18 cellular contexts compared by ENCODE assay signal in the genomic region with DNA sequence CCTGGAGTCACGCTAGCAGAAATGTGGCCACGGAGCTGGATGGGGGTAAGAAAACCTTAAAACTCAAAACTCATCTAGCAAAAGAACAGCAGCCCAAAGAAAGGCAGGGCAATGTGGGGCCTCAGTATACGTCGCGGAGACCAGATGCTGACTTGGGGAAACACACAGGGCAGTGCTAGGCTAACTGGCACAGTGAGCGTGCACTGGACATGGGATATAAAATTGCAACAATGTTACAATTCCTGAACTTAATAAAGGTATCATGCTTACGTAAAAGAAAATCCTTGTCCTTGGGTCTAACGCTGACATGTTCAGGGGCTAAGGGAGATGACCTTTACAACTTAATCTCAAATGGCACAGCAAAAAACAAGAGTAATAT. TPM values are rescaled to one million over a fixed set of nuclear protein-coding genes. Genes with fewer than 3 reads are reported as not detected.
DNase-seq lines count a peak whose midpoint lies in the region; ATAC-seq, FAIRE-seq and TF ChIP-seq lines count a peak whose summit lies in the region.
"Had no signal": no experiment of that assay in that cellular context is flagged by ENCODE, and none has a peak within 500 bp of the region (broad histone marks: within the 10 kb centered on the region; RNA-seq: fewer than 3 reads in every experiment).

No MANE protein-coding gene starts in this region.

- H3K14ac ChIP-seq in H1 (ENCODE audit: insufficient read length): no peak overlapping the region

- POLR2A ChIA-PET in H1 (lab: Charles Lee; ENCODE audit: partially characterized antibody): interaction anchor here (1.3 kb wide), 1 partner anchor 89 kb away, joined by 4 read pairs; no protein-coding TSS in a partner anchor
- POLR2A ChIA-PET in A673 (lab: Charles Lee; ENCODE audit: low non-redundant PET): no interaction called here

- peak overlapping the region; percentile 68 for H3K4me3 Mint-ChIP-seq in neural progenitor cell
- H3K4me3 Mint-ChIP-seq: activated naive CD8-positive, alpha-beta T cell; activated T-cell treated with anti-CD3 and anti-CD28 coated beads, Interleukin-2, amount 50 U/mL, for 4 hours; natural killer cell treated with Interleukin-12 subunit alpha and Interleukin-12 subunit beta and Interleukin-15 and Interleukin-18, amount 100 ng/mL, for 72 hours had no signal

- no peak overlapping the region for H2AFZ ChIP-seq in H1 (ENCODE audit: low read length)
- H2AFZ ChIP-seq in neural progenitor cell (replicated peaks): no peak overlapping the region

- peaks cover 45% of the 10 kb centered on the region for H3F3A ChIP-seq in neural progenitor cell (ENCODE audit: low read depth)

- no peaks in the 10 kb centered on the region for H3K36me3 ChIP-seq in H1 (ENCODE audit: control insufficient read depth in 2 of 4, insufficient read depth in 4 of 4, low read length in 3 of 4)
- no peaks in the 10 kb centered on the region for H3K36me3 ChIP-seq in neural progenitor cell
- no peaks in the 10 kb centered on the region for H3K36me3 ChIP-seq in thoracic aorta
- H3K36me3 ChIP-seq in A673 (ENCODE audit: insufficient read depth, low read length, poor library complexity, severe bottlenecking): no peaks in the 10 kb centered on the region
- H3K36me3 ChIP-seq: BLaER1 treated with 17β-estradiol and CSF1 and Interleukin-3, amounts not matched to agents 10 nM and 100 nM had no signal

- CTCF ChIA-PET in H1 (lab: Charles Lee; ENCODE audit: partially characterized antibody) (interaction anchor here (1.1 to 6.9 kb wide), 6 partner anchors 9 to 88 kb away, joined by 3 to 28 read pairs (median 4); a partner anchor contains a TSS), A673 (lab: Charles Lee) (no interaction called here)

- H3K4ac ChIP-seq in H1 (replicated peaks; ENCODE audit: insufficient read length, low read depth, low read length): no peak overlapping the region

- peak overlapping the region; percentile 45; the same call in 1 of the 2 replicates for H4K8ac ChIP-seq in H1 (ENCODE audit: extremely low read depth, insufficient read depth, low read length)

- H3K9me3 ChIP-seq in H1 (ENCODE audit: insufficient read depth in 2 of 2, low read depth in 1 of 2, low read length in 1 of 2) (no peaks in the 10 kb centered on the region), neural progenitor cell (ENCODE audit: low read depth) (no peaks in the 10 kb centered on the region), thoracic aorta (no peaks in the 10 kb centered on the region), A673 (ENCODE audit: low read depth, low read length, poor library complexity, severe bottlenecking) (no peaks in the 10 kb centered on the region)
- H3K9me3 ChIP-seq: BLaER1 treated with 17β-estradiol and CSF1 and Interleukin-3, amounts not matched to agents 10 nM and 100 nM had no signal

- H3K4me1 ChIP-seq in H1 (replicated peaks in 1 of 4; ENCODE audit: control insufficient read depth in 3 of 4, insufficient read depth in 4 of 4, low read length in 3 of 4) (peaks cover 11 to 37% (median 19%) of the 10 kb centered on the region in 4 experiments), neural progenitor cell (peaks cover 74% of the 10 kb centered on the region), thoracic aorta (ENCODE audit: control insufficient read depth in 1 of 2, low read depth in 2 of 2) (peaks cover 64 to 97% of the 10 kb centered on the region in 2 donors), A673 (ENCODE audit: insufficient read depth, low read length, poor library complexity, severe bottlenecking) (no peaks in the 10 kb centered on the region)

- H3K27me3 ChIP-seq in H1 (replicated peaks in 1 of 4; ENCODE audit: control insufficient read depth in 3 of 4, extremely low read depth in 1 of 4, insufficient read depth in 3 of 4, low read length in 3 of 4): no peaks in the 10 kb centered on the region; a peak in 1 of 7 replicates
- peaks cover 9% of the 10 kb centered on the region for H3K27me3 ChIP-seq in neural progenitor cell
- no peaks in the 10 kb centered on the region for H3K27me3 ChIP-seq in thoracic aorta (replicated peaks; ENCODE audit: insufficient read depth)
- H3K27me3 ChIP-seq in A673 (replicated peaks; ENCODE audit: insufficient read depth, low read depth, low read length, poor library complexity): no peaks in the 10 kb centered on the region
- H3K27me3 ChIP-seq: BLaER1 treated with 17β-estradiol and CSF1 and Interleukin-3, amounts not matched to agents 10 nM and 100 nM had no signal

- no peak for FAIRE-seq in H1 (lab: Jason Lieb, UNC)
- FAIRE-seq: G401.6 had no signal

- H3K4me3 ChIP-seq in H1 (ENCODE audit: extremely low read depth in 1 of 4, insufficient read depth in 2 of 4, low read depth in 3 of 4, low read length in 4 of 4) (no peak overlapping the region), neural progenitor cell (no peak overlapping the region), thoracic aorta (peak overlapping the region; percentile 53), A673 (ENCODE audit: low read depth, low read length, poor library complexity, severe bottlenecking) (no peak overlapping the region)
- H3K4me3 ChIP-seq: BLaER1 treated with 17β-estradiol and CSF1 and Interleukin-3, amounts not matched to agents 10 nM and 100 nM had no signal

- no peaks in the 10 kb centered on the region for H3K9me3 Mint-ChIP-seq in neural progenitor cell
- H3K9me3 Mint-ChIP-seq: activated T-cell treated with anti-CD3 and anti-CD28 coated beads, Interleukin-2, amount 50 U/mL, for 4 hours; natural killer cell treated with Interleukin-12 subunit alpha and Interleukin-12 subunit beta and Interleukin-15 and Interleukin-18, amount 100 ng/mL, for 72 hours had no signal

- peaks cover 4% of the 10 kb centered on the region for H3K36me3 Mint-ChIP-seq in neural progenitor cell
- H3K36me3 Mint-ChIP-seq: activated naive CD8-positive, alpha-beta T cell; natural killer cell treated with Interleukin-12 subunit alpha and Interleukin-12 subunit beta and Interleukin-15 and Interleukin-18, amount 100 ng/mL, for 72 hours had no signal

- H2BK5ac ChIP-seq in H1 (ENCODE audit: low read depth, low read length): peak overlapping the region; percentile 8; the same call in 1 of the 2 replicates

- DNase-seq in NCI-H1105 treated with DMSO at 0.1 percent for 48 hours (lab: John Stamatoyannopoulos, UW) (peak; percentile 25), NCI-H1105 (lab: John Stamatoyannopoulos, UW) (no peak), H1 (ENCODE audit: low read depth in 1 of 2, low spot score in 2 of 2) (no peak), neural progenitor cell (ENCODE audit: low spot score) (no peak), thoracic aorta (ENCODE audit: low spot score) (no peak), cerebellar cortex (ENCODE audit: low spot score) (no peak), A673 (ENCODE audit: low spot score) (no peak)
- no peak for DNase-seq in stimulated activated naive CD4-positive, alpha-beta T cell (lab: John Stamatoyannopoulos, UW)
- DNase-seq: activated CD4-positive, alpha-beta T cell treated with anti-CD3 and anti-CD28 coated beads, Interleukin-2, amount 50 U/mL, for 48 hours; activated T-cell treated with anti-CD3 and anti-CD28 coated beads, Interleukin-2, amount 50 U/mL, for 4 hours; NCI-H1694 treated with DMSO at 0.1 percent for 48 hours; NCI-H446 had no signal

- H3K56ac ChIP-seq in H1 (replicated peaks; ENCODE audit: insufficient read length, low read depth, low read length): no peak overlapping the region

- no TSS peak for BruUV-seq in A673 (replicated peaks; lab: Mats Ljungman, UMichigan)

- H4K5ac ChIP-seq in H1 (ENCODE audit: insufficient read length, low read depth, low read length): no peak overlapping the region

- H3K18ac ChIP-seq in H1 (ENCODE audit: extremely low read depth, low read length): peak overlapping the region; percentile 9; the same call in 1 of the 2 replicates

- H3K27me3 Mint-ChIP-seq in neural progenitor cell (ENCODE audit: insufficient read depth, low read depth): peaks cover 14% of the 10 kb centered on the region

- WGBS in H1 (ENCODE audit: extremely low coverage in 1 of 2, insufficient coverage in 1 of 2, insufficient read length in 1 of 2, insufficient replicate concordance in 2 of 2, low coverage in 1 of 2, low lambda C conversion rate in 2 of 2, missing lambda C conversion rate in 1 of 2), 2 experiments: 80% methylated on average over 8 of the region's 8 CpGs; no CpG with 5 or more reads in 1 of the 2 experiments

- TF ChIP-seq CTCF in H1 (IDR thresholded peaks at IDR 0.05; ENCODE audit: control extremely low read depth in 1 of 3, insufficient read depth in 1 of 3, low read depth in 1 of 3, low read length in 3 of 3) (no peak), neural progenitor cell (IDR thresholded peaks at IDR 0.05) (no peak), thoracic aorta (IDR thresholded peaks at IDR 0.05) (no peak), A673 (conservative IDR thresholded peaks at IDR 0.05; ENCODE audit: low read depth, low read length) (no peak)

- peaks cover 61% of the 10 kb centered on the region for H3K4me1 Mint-ChIP-seq in neural progenitor cell

- no peak overlapping the region for H3K27ac ChIP-seq in H1 (ENCODE audit: low read depth, low read length)
- peak overlapping the region; percentile 31 for H3K27ac ChIP-seq in neural progenitor cell
- H3K27ac ChIP-seq in thoracic aorta: peak overlapping the region; percentile 75 to 80
- no peak overlapping the region for H3K27ac ChIP-seq in A673 (ENCODE audit: low read depth, low read length, poor library complexity, severe bottlenecking)
- H3K27ac ChIP-seq: 22Rv1; BLaER1 treated with 17β-estradiol and CSF1 and Interleukin-3, amounts not matched to agents 10 nM and 100 nM; VCaP had no signal

- H4K91ac ChIP-seq in H1 (replicated peaks; ENCODE audit: insufficient read length, low read length): peak overlapping the region; percentile 67

- H3K27ac Mint-ChIP-seq in neural progenitor cell: no peak overlapping the region
- H3K27ac Mint-ChIP-seq: activated naive CD8-positive, alpha-beta T cell; natural killer cell treated with Interleukin-12 subunit alpha and Interleukin-12 subunit beta and Interleukin-15 and Interleukin-18, amount 100 ng/mL, for 72 hours had no signal

- no peaks in the 10 kb centered on the region for H3K23me2 ChIP-seq in H1 (ENCODE audit: low read depth, low read length)

- H2BK15ac ChIP-seq in H1 (ENCODE audit: low read length): no peak overlapping the region

- peak overlapping the region in 1 of 2 experiments; percentile 3; a peak in 1 of 4 replicates for H3K4me2 ChIP-seq in H1 (ENCODE audit: insufficient read depth in 1 of 2, low read depth in 2 of 2, low read length in 2 of 2)
- H3K4me2 ChIP-seq in neural progenitor cell: peak overlapping the region; percentile 77
- H3K4me2 ChIP-seq: BLaER1 treated with 17β-estradiol and CSF1 and Interleukin-3, amounts not matched to agents 10 nM and 100 nM had no signal

- H3K9ac ChIP-seq in H1 (replicated peaks in 1 of 4; ENCODE audit: extremely low read depth in 1 of 4, low read depth in 3 of 4, low read length in 3 of 4) (no peak overlapping the region), neural progenitor cell (no peak overlapping the region)
- H3K9ac ChIP-seq: BLaER1 treated with 17β-estradiol and CSF1 and Interleukin-3, amounts not matched to agents 10 nM and 100 nM had no signal

- no peak overlapping the region for H3K23ac ChIP-seq in H1 (ENCODE audit: insufficient read length)

- H2BK12ac ChIP-seq in H1 (ENCODE audit: low read depth, low read length): no peak overlapping the region

- TF ChIP-seq EP300 in H1 (IDR thresholded peaks at IDR 0.05; ENCODE audit: borderline replicate concordance in 1 of 2, low read depth in 2 of 2, low read length in 2 of 2): no peak

- no peak for TF ChIP-seq POLR2A in H1 (IDR thresholded peaks at IDR 0.05; ENCODE audit: control extremely low read depth in 1 of 2, low read depth in 2 of 2, low read length in 2 of 2)

- H2BK20ac ChIP-seq in H1 (ENCODE audit: low read length): peak overlapping the region; percentile 84; the same call in 1 of the 2 replicates

- intact Hi-C loops in A673 (cut with micrococcal nuclease; ENCODE audit: unreplicated experiment): no loop called here

- H2BK120ac ChIP-seq in H1 (replicated peaks; ENCODE audit: low read depth, low read length): peak overlapping the region; percentile 69

- H3K79me2 ChIP-seq in H1 (ENCODE audit: control insufficient read depth in 1 of 2, insufficient read depth in 2 of 2, low read length in 2 of 2) (peaks cover 0 to 10% of the 10 kb centered on the region in 2 experiments; a peak in 2 of 4 replicates), neural progenitor cell (ENCODE audit: low read depth) (peaks cover 18% of the 10 kb centered on the region)

- peaks cover 10% of the 10 kb centered on the region for H3K79me1 ChIP-seq in H1 (ENCODE audit: low read depth, low read length)

- peak; percentile 3 for ATAC-seq in thoracic aorta (ENCODE audit: insufficient number of reproducible peaks, low FRiP score, low read depth)
- ATAC-seq: activated T-cell treated with anti-CD3 and anti-CD28 coated beads, Interleukin-2, amount 50 U/mL, for 4 hours; natural killer cell treated with Interleukin-12 subunit alpha and Interleukin-12 subunit beta and Interleukin-15 and Interleukin-18, amount 100 ng/mL, for 72 hours had no signal

- TF ChIP-seq RAD21 in H1 (IDR thresholded peaks at IDR 0.05 in 1 of 2, conservative IDR thresholded peaks at IDR 0.05 in 1 of 2; ENCODE audit: low read depth in 2 of 2, low read length in 2 of 2): no peak

- no peaks in the 10 kb centered on the region for H4K20me1 ChIP-seq in H1 (replicated peaks in 1 of 2; ENCODE audit: control insufficient read depth in 1 of 2, insufficient read depth in 2 of 2, low read length in 2 of 2)
- H4K20me1 ChIP-seq in neural progenitor cell (ENCODE audit: low read depth): peaks cover 88% of the 10 kb centered on the region
- H4K20me1 ChIP-seq: BLaER1 treated with 17β-estradiol and CSF1 and Interleukin-3, amounts not matched to agents 10 nM and 100 nM had no signal

- H2AK5ac ChIP-seq in H1 (ENCODE audit: low read depth, low read length): no peak overlapping the region

RNA-seq across cellular contexts. Expression of a gene that starts 40.5 kb away (rescaled TPM):
- total RNA-seq in H1 (2021; fragmentation: NEBNext Ultra II Directional; extraction: Animal tissue kit (Norgen Biotek cat#: 25700)): 82.0 and 91.0 TPM in 2 replicates
- polyA plus RNA-seq in H1 (2011; rRNA removed): 30.7 and 31.7 TPM in 2 replicates
- 31.3 TPM for polyA plus RNA-seq in H1 (2011; cell fraction: cytosol; rRNA removed)
- 69.4 TPM for polyA plus RNA-seq in H1 (2011; cell fraction: nucleus; rRNA removed)
- polyA plus RNA-seq in H1 (2012, experiment 1 of 2): 39.8 to 46.7 TPM (median 43.8 TPM) in 4 replicates
- polyA plus RNA-seq in H1 (2012, experiment 2 of 2): 17.1 TPM
- 88.0 TPM for polyA plus RNA-seq in H1 (2013, experiment 1 of 2)
- polyA plus RNA-seq in H1 (2013, experiment 2 of 2): 83.1 TPM
- polyA minus RNA-seq in H1 (2011; rRNA and poly(A)+ RNA removed): 46.9 and 65.9 TPM in 2 replicates
- polyA minus RNA-seq in H1 (2011; cell fraction: cytosol; rRNA and poly(A)+ RNA removed): 44.9 TPM
- polyA minus RNA-seq in H1 (2011; cell fraction: nucleus; rRNA and poly(A)+ RNA removed): 51.4 TPM
- total RNA-seq in neural progenitor cell (ENCODE audit: low replicate concordance) (105 and 120 TPM in 2 replicates), thoracic aorta (100 to 1,000 TPM; 505 to 852 TPM), A673 (2021) (83.9 and 86.0 TPM in 2 replicates)
- total RNA-seq: natural killer cell treated with Interleukin-12 subunit alpha and Interleukin-12 subunit beta and Interleukin-15 and Interleukin-18, amount 100 ng/mL, for 72 hours had no signal

RNA-seq across cellular contexts. Expression of a gene that starts 40.7 kb away (rescaled TPM):
- 77.0 and 80.4 TPM in 2 replicates for total RNA-seq in H1 (2021; fragmentation: NEBNext Ultra II Directional; extraction: Animal tissue kit (Norgen Biotek cat#: 25700))
- 87.3 and 133 TPM in 2 replicates for polyA plus RNA-seq in H1 (2011; rRNA removed)
- polyA plus RNA-seq in H1 (2011; cell fraction: cytosol; rRNA removed): 64.4 TPM
- polyA plus RNA-seq in H1 (2011; cell fraction: nucleus; rRNA removed): 260 TPM
- polyA plus RNA-seq in H1 (2012, experiment 1 of 2): 45.6 to 82.2 TPM (median 69.4 TPM) in 4 replicates
- polyA plus RNA-seq in H1 (2012, experiment 2 of 2): 40.9 TPM
- 143 TPM for polyA plus RNA-seq in H1 (2013, experiment 1 of 2)
- polyA plus RNA-seq in H1 (2013, experiment 2 of 2): 123 TPM
- 69.1 and 74.8 TPM in 2 replicates for polyA minus RNA-seq in H1 (2011; rRNA and poly(A)+ RNA removed)
- 78.9 TPM for polyA minus RNA-seq in H1 (2011; cell fraction: cytosol; rRNA and poly(A)+ RNA removed)
- polyA minus RNA-seq in H1 (2011; cell fraction: nucleus; rRNA and poly(A)+ RNA removed): 109 TPM
- total RNA-seq in neural progenitor cell (ENCODE audit: low replicate concordance): 73.6 and 139 TPM in 2 replicates
- total RNA-seq in thoracic aorta: 1,000 to 10,000 TPM in 1 of 2 donors, 100 to 1,000 TPM in 1; 999 to 1,135 TPM
- 184 and 193 TPM in 2 replicates for total RNA-seq in A673 (2021)
- total RNA-seq: natural killer cell treated with Interleukin-12 subunit alpha and Interleukin-12 subunit beta and Interleukin-15 and Interleukin-18, amount 100 ng/mL, for 72 hours had no signal

Comparison
In these comparisons a context has a peak if more than half of its experiments do, and no peak if none do; other contexts are left out.
1. H3K27ac ChIP-seq: peak in neural progenitor cell (single experiment) and thoracic aorta (2 of 2); none in H1 (single experiment) and A673 (single experiment).